ENCODE assay signal across 23 cellular contexts in the genomic region with DNA sequence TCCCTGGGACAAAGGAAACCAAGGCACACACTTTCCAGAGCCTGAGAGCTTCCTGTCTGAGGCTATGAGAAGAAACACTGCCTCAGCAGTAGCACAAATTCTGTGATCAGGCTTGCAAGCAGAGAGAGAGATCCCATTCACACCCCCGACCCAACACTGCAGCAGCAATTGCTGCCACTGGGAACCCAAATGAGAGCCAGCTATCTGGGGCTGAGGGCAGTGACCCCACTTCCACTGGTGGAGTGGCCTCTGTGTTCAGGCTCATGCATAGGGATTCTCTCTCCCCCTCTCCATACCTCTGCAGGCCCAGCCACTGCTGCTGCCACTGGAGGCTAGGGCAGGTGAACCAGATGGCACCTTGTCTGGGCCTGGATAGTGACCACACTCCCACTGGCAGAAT.
"Had no signal": no experiment of that assay in that cellular context is flagged by ENCODE, and none has a peak within 500 bp of the region (broad histone marks: within the 10 kb centered on the region; RNA-seq: fewer than 3 reads in every experiment).

No MANE protein-coding gene starts in this region.

- H3K27ac ChIP-seq: colonic mucosa, epithelial cell of prostate, esophagus squamous epithelium, gastrocnemius medialis, heart right ventricle, left lung, lower lobe of right lung had no signal

- H3K27me3 ChIP-seq: colonic mucosa, esophagus squamous epithelium, gastrocnemius medialis, heart right ventricle, left lung had no signal

- H3K36me3 ChIP-seq: colonic mucosa, esophagus squamous epithelium, gastrocnemius medialis, heart right ventricle, left lung, lower lobe of right lung had no signal

- H3K9me3 ChIP-seq: colonic mucosa, esophagus squamous epithelium, gastrocnemius medialis, left lung, lower lobe of right lung, mucosa of descending colon had no signal

- H3K36me3 Mint-ChIP-seq: mesothelial cell of epicardium had no signal

- H3K9me3 Mint-ChIP-seq: effector memory CD8-positive, alpha-beta T cell; endodermal cell had no signal

- H3K4me1 Mint-ChIP-seq: endodermal cell, mesothelial cell of epicardium had no signal

- H3K4me1 ChIP-seq: colonic mucosa, esophagus squamous epithelium, gastrocnemius medialis, heart right ventricle, left lung, lower lobe of right lung had no signal

- H3K4me3 Mint-ChIP-seq: dendritic cell treated with granulocyte-macrophage colony-stimulating factor and Interleukin-4, amounts not matched to agents 40 ng/mL and 50 ng/mL, for 4 days; effector memory CD8-positive, alpha-beta T cell; endodermal cell; mesothelial cell of epicardium had no signal

- DNase-seq: colonic mucosa; cortex of kidney; effector CD8-positive, alpha-beta T cell; effector memory CD8-positive, alpha-beta T cell; endodermal cell; erythroblast; esophagus squamous epithelium; foreskin fibroblast; foreskin melanocyte; gastrocnemius medialis; glutamatergic neuron; head of caudate nucleus; heart right ventricle; hippocampal formation; left cardiac atrium; left lung; left ventricle myocardium superior; lower lobe of right lung; mesenchymal stem cell; mucosa of descending colon had no signal

- H3K27ac Mint-ChIP-seq: dendritic cell treated with granulocyte-macrophage colony-stimulating factor and Interleukin-4, amounts not matched to agents 40 ng/mL and 50 ng/mL, for 4 days; effector memory CD8-positive, alpha-beta T cell; endodermal cell; mesothelial cell of epicardium had no signal

- H3K27me3 Mint-ChIP-seq: dendritic cell treated with granulocyte-macrophage colony-stimulating factor and Interleukin-4, amounts not matched to agents 40 ng/mL and 50 ng/mL, for 4 days had no signal

- H3K4me3 ChIP-seq: colonic mucosa, esophagus squamous epithelium, gastrocnemius medialis, heart right ventricle, left lung, lower lobe of right lung, mucosa of descending colon had no signal
